ENCODE assay signal across 33 cellular contexts in genomic region chr7:159272739-159273138, GRCh38.
"Had no signal": no experiment of that assay in that cellular context is flagged by ENCODE, and none has a peak within 500 bp of the region (broad histone marks: within the 10 kb centered on the region; RNA-seq: fewer than 3 reads in every experiment).

No MANE protein-coding gene starts in this region.

- DNase-seq: activated CD4-positive, alpha-beta T cell treated with anti-CD3 and anti-CD28 coated beads for 1 hour; activated CD4-positive, alpha-beta T cell treated with anti-CD3 and anti-CD28 coated beads, Interleukin-2, amount 10 ng/mL, durations not matched to agents 24 days and 14 days; activated CD4-positive, alpha-beta T cell treated with anti-CD3 and anti-CD28 coated beads, Interleukin-2, amount 50 U/mL, for 4 hours; activated CD4-positive, CD25-positive, alpha-beta regulatory T cell; activated CD8-positive, alpha-beta T cell treated with anti-CD3 and anti-CD28 coated beads for 36 hours; activated effector memory CD4-positive, alpha-beta T cell treated with anti-CD3 and anti-CD28 coated beads, Interleukin-2, amount 50 U/mL, for 16 hours; activated naive CD4-positive, alpha-beta T cell; activated naive CD8-positive, alpha-beta T cell treated with anti-CD3 and anti-CD28 coated beads, Interleukin-2, amount 10 ng/mL, durations not matched to agents 7 days and 5 days; activated T-cell treated with anti-CD3 and anti-CD28 coated beads, Interleukin-2, amount 50 U/mL, for 1 hour; activated T-cell treated with anti-CD3 and anti-CD28 coated beads, Interleukin-2, amount 50 U/mL, for 72 hours; body of pancreas; NCI-H1105; NCI-H1417 treated with DMSO at 0.1 percent for 48 hours; NCI-H187; NCI-H2029 treated with DMSO at 0.1 percent for 48 hours; NCI-H446; NCI-H510A treated with DMSO at 0.1 percent for 48 hours; NCI-H82; NK-92 treated with Interleukin-12 subunit alpha and Interleukin-12 subunit beta, amount 100 ng/mL, for 24 hours; PC-3; Peyer's patch; RPMI8226; SHP77 treated with DMSO at 0.1 percent for 48 hours; T-helper 1 cell; T-helper 2 cell; T-helper 9 cell had no signal

- H3K4me1 ChIP-seq: body of pancreas, breast epithelium, Peyer's patch, SJSA1 had no signal

- ATAC-seq: activated CD8-positive, alpha-beta T cell treated with anti-CD3 and anti-CD28 coated beads for 36 hours; activated T-cell treated with anti-CD3 and anti-CD28 coated beads, Interleukin-2, amount 50 U/mL, for 72 hours; activated T-helper 17 cell treated with anti-CD3 and anti-CD28 coated beads, Interleukin-2, amount 50 U/mL, for 72 hours; body of pancreas; K562; PC-3; SK-N-SH treated with all-trans-retinoic acid at 6 μM for 48 hours had no signal

- H3K27me3 ChIP-seq: body of pancreas, breast epithelium, Peyer's patch, SJSA1 had no signal

- H3K4me3 ChIP-seq: body of pancreas, breast epithelium, coronary artery, K562, Peyer's patch, SJSA1 had no signal

- H3K27ac ChIP-seq: body of pancreas, breast epithelium, coronary artery, SJSA1, VCaP had no signal

- H3K36me3 ChIP-seq: breast epithelium, Peyer's patch, SJSA1 had no signal
